ENCODE assay signal across 1 cellular context in genomic region chr19:45601524-45602522, GRCh38.
TF ChIP-seq lines count a peak whose summit lies in the region.

GPR4 (minus strand) TSS chr19:45602212; CDS start chr19:45591866, 10,346 bp downstream.

TF ChIP-seq in GM23338, 12 proteins besides CTCF, POLR2A, EP300 and RAD21 (continued from another document):
- TF ChIP-seq ZNF462 (CRISPR knock-in tag; IDR thresholded peaks at IDR 0.05): no peak
- TF ChIP-seq REST (IDR thresholded peaks at IDR 0.05; ENCODE audit: unreplicated experiment): no peak
- TF ChIP-seq STAT1 (IDR thresholded peaks at IDR 0.05; ENCODE audit: unreplicated experiment): no peak
- TF ChIP-seq NANOG (IDR thresholded peaks at IDR 0.05; ENCODE audit: borderline replicate concordance): no peak
- TF ChIP-seq POLR2AphosphoS5 (IDR thresholded peaks at IDR 0.05; ENCODE audit: low read depth): no peak
- TF ChIP-seq ZNF331 (CRISPR knock-in tag; IDR thresholded peaks at IDR 0.05; ENCODE audit: low read depth): no peak
